In the genomic region with DNA sequence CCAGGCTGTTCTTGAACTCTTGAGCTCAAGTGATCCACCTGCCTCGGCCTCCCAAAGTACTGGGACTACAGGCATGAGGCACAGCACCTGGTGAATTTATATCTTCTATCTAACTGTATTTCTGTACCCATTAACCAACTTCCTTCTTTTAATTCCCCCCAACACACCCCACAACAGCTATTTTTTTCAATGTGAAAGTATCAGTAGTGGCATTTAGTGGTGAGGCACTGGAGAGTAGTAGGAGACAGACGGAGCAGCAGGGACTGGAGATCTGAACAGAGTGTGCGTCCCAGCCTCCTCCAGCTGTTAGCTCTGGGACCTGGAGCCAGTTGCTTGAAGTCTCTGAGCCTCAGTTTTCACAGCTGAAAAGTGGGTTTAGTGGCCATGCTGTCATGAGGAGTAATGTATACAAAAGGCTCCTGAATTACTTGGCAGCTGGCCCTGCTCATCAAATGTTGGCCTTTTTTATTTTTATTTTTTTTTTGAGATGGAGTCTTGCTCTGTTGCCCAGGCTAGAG, we compare ENCODE assay signal across 2 cellular contexts.
A peak's percentile ranks its signal among the peaks of the same experiment; 100 is the strongest.
TF ChIP-seq lines count a peak whose summit lies in the region.

No MANE protein-coding gene starts in this region.

TF ChIP-seq in HepG2, 621 proteins besides CTCF, POLR2A, EP300 and RAD21:
- TF ChIP-seq, protein P1, sequence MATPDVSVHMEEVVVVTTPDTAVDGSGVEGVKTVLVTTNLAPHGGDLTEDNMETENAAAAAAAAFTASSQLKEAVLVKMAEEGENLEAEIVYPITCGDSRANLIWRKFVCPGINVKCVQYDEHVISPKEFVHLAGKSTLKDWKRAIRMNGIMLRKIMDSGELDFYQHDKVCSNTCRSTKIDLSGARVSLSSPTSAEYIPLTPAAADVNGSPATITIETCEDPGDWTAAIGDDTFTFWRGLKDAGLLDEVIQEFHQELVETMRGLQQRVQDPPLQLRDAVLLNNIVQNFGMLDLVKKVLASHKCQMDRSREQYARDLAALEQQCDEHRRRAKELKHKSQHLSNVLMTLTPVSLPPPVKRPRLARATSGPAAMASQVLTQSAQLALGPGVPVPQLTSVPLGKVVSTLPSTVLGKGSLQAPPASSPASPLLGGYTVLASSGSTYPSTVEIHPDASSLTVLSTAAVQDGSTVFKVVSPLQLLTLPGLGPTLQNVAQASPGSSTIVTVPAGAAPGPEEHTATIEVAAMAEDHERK (CRISPR knock-in tag; IDR thresholded peaks at IDR 0.05; ENCODE audit: low read depth), result no peak
- TF ChIP-seq CHD4 (IDR thresholded peaks at IDR 0.05; ENCODE audit: borderline replicate concordance, low read length) (0 out of 2 replicates have a peak, but pooled peaks have one; percentile 16), ZNF629 (CRISPR knock-in tag; conservative IDR thresholded peaks at IDR 0.05) (peak; percentile 83)
TF ChIP-seq in HepG2: peak in this region for 2.

TF ChIP-seq in WTC11, 78 proteins besides CTCF, POLR2A, EP300 and RAD21:
- no peak for TF ChIP-seq FOXJ3 (CRISPR knock-in tag; IDR thresholded peaks at IDR 0.05; ENCODE audit: borderline replicate concordance)
- TF ChIP-seq, protein P2, sequence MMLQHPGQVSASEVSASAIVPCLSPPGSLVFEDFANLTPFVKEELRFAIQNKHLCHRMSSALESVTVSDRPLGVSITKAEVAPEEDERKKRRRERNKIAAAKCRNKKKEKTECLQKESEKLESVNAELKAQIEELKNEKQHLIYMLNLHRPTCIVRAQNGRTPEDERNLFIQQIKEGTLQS (CRISPR knock-in tag; conservative IDR thresholded peaks at IDR 0.05), result no peak
- TF ChIP-seq CREM (CRISPR knock-in tag; IDR thresholded peaks at IDR 0.05), result no peak
- no peak for TF ChIP-seq ZNF396 (CRISPR knock-in tag; IDR thresholded peaks at IDR 0.05; ENCODE audit: borderline replicate concordance)
- no peak for TF ChIP-seq ZNF263 (CRISPR knock-in tag; IDR thresholded peaks at IDR 0.05; ENCODE audit: low read depth)
- TF ChIP-seq IRF2 (CRISPR knock-in tag; IDR thresholded peaks at IDR 0.05; ENCODE audit: borderline replicate concordance, low read depth), result no peak
- TF ChIP-seq ZNF232 (CRISPR knock-in tag; IDR thresholded peaks at IDR 0.05), result no peak
- TF ChIP-seq JUN (CRISPR knock-in tag; IDR thresholded peaks at IDR 0.05), result no peak
- no peak for TF ChIP-seq TEAD1 (CRISPR knock-in tag; IDR thresholded peaks at IDR 0.05)
- TF ChIP-seq, protein P3, sequence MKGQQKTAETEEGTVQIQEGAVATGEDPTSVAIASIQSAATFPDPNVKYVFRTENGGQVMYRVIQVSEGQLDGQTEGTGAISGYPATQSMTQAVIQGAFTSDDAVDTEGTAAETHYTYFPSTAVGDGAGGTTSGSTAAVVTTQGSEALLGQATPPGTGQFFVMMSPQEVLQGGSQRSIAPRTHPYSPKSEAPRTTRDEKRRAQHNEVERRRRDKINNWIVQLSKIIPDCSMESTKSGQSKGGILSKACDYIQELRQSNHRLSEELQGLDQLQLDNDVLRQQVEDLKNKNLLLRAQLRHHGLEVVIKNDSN (CRISPR knock-in tag; IDR thresholded peaks at IDR 0.05), result no peak
- TF ChIP-seq, protein P4, sequence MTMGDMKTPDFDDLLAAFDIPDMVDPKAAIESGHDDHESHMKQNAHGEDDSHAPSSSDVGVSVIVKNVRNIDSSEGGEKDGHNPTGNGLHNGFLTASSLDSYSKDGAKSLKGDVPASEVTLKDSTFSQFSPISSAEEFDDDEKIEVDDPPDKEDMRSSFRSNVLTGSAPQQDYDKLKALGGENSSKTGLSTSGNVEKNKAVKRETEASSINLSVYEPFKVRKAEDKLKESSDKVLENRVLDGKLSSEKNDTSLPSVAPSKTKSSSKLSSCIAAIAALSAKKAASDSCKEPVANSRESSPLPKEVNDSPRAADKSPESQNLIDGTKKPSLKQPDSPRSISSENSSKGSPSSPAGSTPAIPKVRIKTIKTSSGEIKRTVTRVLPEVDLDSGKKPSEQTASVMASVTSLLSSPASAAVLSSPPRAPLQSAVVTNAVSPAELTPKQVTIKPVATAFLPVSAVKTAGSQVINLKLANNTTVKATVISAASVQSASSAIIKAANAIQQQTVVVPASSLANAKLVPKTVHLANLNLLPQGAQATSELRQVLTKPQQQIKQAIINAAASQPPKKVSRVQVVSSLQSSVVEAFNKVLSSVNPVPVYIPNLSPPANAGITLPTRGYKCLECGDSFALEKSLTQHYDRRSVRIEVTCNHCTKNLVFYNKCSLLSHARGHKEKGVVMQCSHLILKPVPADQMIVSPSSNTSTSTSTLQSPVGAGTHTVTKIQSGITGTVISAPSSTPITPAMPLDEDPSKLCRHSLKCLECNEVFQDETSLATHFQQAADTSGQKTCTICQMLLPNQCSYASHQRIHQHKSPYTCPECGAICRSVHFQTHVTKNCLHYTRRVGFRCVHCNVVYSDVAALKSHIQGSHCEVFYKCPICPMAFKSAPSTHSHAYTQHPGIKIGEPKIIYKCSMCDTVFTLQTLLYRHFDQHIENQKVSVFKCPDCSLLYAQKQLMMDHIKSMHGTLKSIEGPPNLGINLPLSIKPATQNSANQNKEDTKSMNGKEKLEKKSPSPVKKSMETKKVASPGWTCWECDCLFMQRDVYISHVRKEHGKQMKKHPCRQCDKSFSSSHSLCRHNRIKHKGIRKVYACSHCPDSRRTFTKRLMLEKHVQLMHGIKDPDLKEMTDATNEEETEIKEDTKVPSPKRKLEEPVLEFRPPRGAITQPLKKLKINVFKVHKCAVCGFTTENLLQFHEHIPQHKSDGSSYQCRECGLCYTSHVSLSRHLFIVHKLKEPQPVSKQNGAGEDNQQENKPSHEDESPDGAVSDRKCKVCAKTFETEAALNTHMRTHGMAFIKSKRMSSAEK (CRISPR knock-in tag; IDR thresholded peaks at IDR 0.05; ENCODE audit: borderline replicate concordance), result no peak
- no peak for TF ChIP-seq SMAD3 (CRISPR knock-in tag; IDR thresholded peaks at IDR 0.05; ENCODE audit: borderline replicate concordance)
- no peak for TF ChIP-seq ZNF317 (CRISPR knock-in tag; IDR thresholded peaks at IDR 0.05; ENCODE audit: borderline replicate concordance, low read depth)
- TF ChIP-seq MXD4 (CRISPR knock-in tag; IDR thresholded peaks at IDR 0.05; ENCODE audit: borderline replicate concordance), result no peak
- TF ChIP-seq ZNF423 (CRISPR knock-in tag; IDR thresholded peaks at IDR 0.05), result no peak
